ENCODE assay signal across 8 cellular contexts in genomic region chr3:148950806-148951205, GRCh38. TPM values are rescaled to one million over a fixed set of nuclear protein-coding genes. Genes with fewer than 3 reads are reported as not detected.
DNase-seq lines count a peak whose midpoint lies in the region; ATAC-seq and TF ChIP-seq lines count a peak whose summit lies in the region.

No MANE protein-coding gene starts in this region.

- peak; percentile 42 for TF ChIP-seq CTCF in GM12864 (IDR thresholded peaks at IDR 0.05; ENCODE audit: low read depth, low read length, missing control alignments)
- TF ChIP-seq CTCF in WI38 (IDR thresholded peaks at IDR 0.05; ENCODE audit: low read depth, low read length): peak; percentile 22; the same call in 1 of the 2 replicates
- no peak for TF ChIP-seq CTCF in mucosa of descending colon (IDR thresholded peaks at IDR 0.05)

- H3K9ac ChIP-seq in muscle layer of colon (ENCODE audit: low read length): peak overlapping the region; percentile 13

- H3K27me3 ChIP-seq in muscle layer of colon (ENCODE audit: control insufficient read depth in 1 of 2, insufficient read depth in 2 of 2, low read length in 2 of 2): no peaks in the 10 kb centered on the region

- H3K4me1 ChIP-seq in muscle layer of colon (ENCODE audit: insufficient read depth, low read length): peaks cover 40% of the 10 kb centered on the region
- H3K4me1 ChIP-seq in mucosa of descending colon (ENCODE audit: low read depth): no peaks in the 10 kb centered on the region

- peaks cover 4% of the 10 kb centered on the region for H3K9me3 ChIP-seq in muscle layer of colon (ENCODE audit: low read length)
- no peaks in the 10 kb centered on the region for H3K9me3 ChIP-seq in mucosa of descending colon

- intact Hi-C loops in mucosa of descending colon (cut with DNase I, micrococcal nuclease): loop anchor here in 1 of 2 donors (5.0 kb wide), 1 partner anchor 316 kb away; no protein-coding TSS in a partner anchor

- H3K4me3 ChIP-seq in GM12864 (ENCODE audit: low read depth, low read length): no peak overlapping the region
- H3K4me3 ChIP-seq in WI38 (ENCODE audit: low read depth, low read length): no peak overlapping the region
- H3K4me3 ChIP-seq in muscle layer of colon (ENCODE audit: low read depth in 1 of 2, low read length in 2 of 2): peak overlapping the region in 1 of 2 donors; percentile 15
- no peak overlapping the region for H3K4me3 ChIP-seq in mucosa of descending colon

- H3K36me3 ChIP-seq in muscle layer of colon (ENCODE audit: insufficient read depth, low read length) (no peaks in the 10 kb centered on the region), mucosa of descending colon (ENCODE audit: low read depth) (no peaks in the 10 kb centered on the region)

- ATAC-seq in HG02571 (IDR thresholded peaks at IDR 0.05; ENCODE audit: unreplicated experiment): peak; percentile 59
- ATAC-seq in GM18520 (IDR thresholded peaks at IDR 0.05; ENCODE audit: unreplicated experiment): no peak
- no peak for ATAC-seq in mucosa of descending colon

- peak overlapping the region; percentile 49 for H3K27ac ChIP-seq in muscle layer of colon (ENCODE audit: low read depth, low read length)

- DNase-seq in GM12864 (ENCODE audit: low read depth): no peak
- no peak for DNase-seq in mucosa of descending colon
- DNase-seq in amniotic stem cell (lab: John Stamatoyannopoulos, UW): no peak
- no peak for DNase-seq in foreskin melanocyte

RNA-seq across cellular contexts. Expression of gene GYG1, which starts 40.5 kb away (rescaled TPM):
- total RNA-seq in mucosa of descending colon: 100 to 1,000 TPM in 1 of 3 donors, 10 to 100 TPM in 2; 16.6 to 132 (median 26.1) TPM
